Comparison of ENCODE assay signal across 22 cellular contexts in genomic region chr7:55244346-55244745, GRCh38.
A peak's percentile ranks its signal among the peaks of the same experiment; 100 is the strongest.
DNase-seq lines count a peak whose midpoint lies in the region; ATAC-seq and TF ChIP-seq lines count a peak whose summit lies in the region.
"Had no signal": no experiment of that assay in that cellular context is flagged by ENCODE, and none has a peak within 500 bp of the region (broad histone marks: within the 10 kb centered on the region; RNA-seq: fewer than 3 reads in every experiment).

No MANE protein-coding gene starts in this region.

- no peak overlapping the region for H2BK15ac ChIP-seq in mesenchymal stem cell (ENCODE audit: low read depth, poor library complexity, severe bottlenecking)

- TF ChIP-seq CTCF in right atrium auricular region (IDR thresholded peaks at IDR 0.05) = no peak
- TF ChIP-seq CTCF in heart right ventricle (IDR thresholded peaks at IDR 0.05) = no peak
- no peak for TF ChIP-seq CTCF in choroid plexus epithelial cell (conservative IDR thresholded peaks at IDR 0.05; ENCODE audit: low read depth, low read length)

- H3K36me3 ChIP-seq in right atrium auricular region (no peaks in the 10 kb centered on the region), heart right ventricle (no peaks in the 10 kb centered on the region), mesenchymal stem cell (ENCODE audit: control insufficient read depth in 1 of 2, insufficient read depth in 2 of 2, low read depth in 1 of 2, low read length in 2 of 2) (no peaks in the 10 kb centered on the region), skeletal muscle satellite cell (ENCODE audit: insufficient read depth, low read length) (no peaks in the 10 kb centered on the region)
- H3K36me3 ChIP-seq: HAP-1, MG63, Peyer's patch, SJCRH30 had no signal

- H2AK5ac ChIP-seq in mesenchymal stem cell (ENCODE audit: low read length, severe bottlenecking) = peak overlapping the region; percentile 78

- DNase-seq in right atrium auricular region (ENCODE audit: low spot score) (peak; percentile 50), heart right ventricle (no peak), choroid plexus epithelial cell (ENCODE audit: low read depth) (peak; percentile 25), mesenchymal stem cell (peak; percentile 32), NCI-H510A treated with DMSO at 0.1 percent for 48 hours (lab: John Stamatoyannopoulos, UW) (no peak), globus pallidus (ENCODE audit: low spot score) (no peak), HT-29 (ENCODE audit: low spot score) (no peak)
- DNase-seq: ACHN, Calu3, DND-41, GOT3, HFFc6, KBM-7, MG63, NCI-H2029, NCI-H446 treated with DMSO at 0.1 percent for 48 hours, NCI-H526 treated with DMSO at 0.1 percent for 48 hours, Peyer's patch, SJCRH30 had no signal

- no peak overlapping the region for H3K14ac ChIP-seq in mesenchymal stem cell (ENCODE audit: low read length in 2 of 2)

- ATAC-seq in heart right ventricle = no peak

- no peak overlapping the region for H2BK5ac ChIP-seq in mesenchymal stem cell (ENCODE audit: low read depth, low read length, poor library complexity, severe bottlenecking)

- no peak overlapping the region for H4K8ac ChIP-seq in mesenchymal stem cell (ENCODE audit: low read length)

- no peak overlapping the region for H2BK120ac ChIP-seq in mesenchymal stem cell (ENCODE audit: low read depth, low read length)

- 88 to 89% methylated on average over 9 of the region's 9 CpGs for WGBS in heart right ventricle, 2 donors
- 75% methylated on average over 9 of the region's 9 CpGs for WGBS in mesenchymal stem cell

- H3K4me3 ChIP-seq in right atrium auricular region = no peak overlapping the region
- H3K4me3 ChIP-seq in heart right ventricle = no peak overlapping the region
- H3K4me3 ChIP-seq in choroid plexus epithelial cell (ENCODE audit: low read depth, low read length) = no peak overlapping the region
- no peak overlapping the region for H3K4me3 ChIP-seq in mesenchymal stem cell (ENCODE audit: insufficient read depth in 1 of 2, low read depth in 1 of 2, low read length in 2 of 2)
- no peak overlapping the region for H3K4me3 ChIP-seq in skeletal muscle satellite cell (ENCODE audit: low read length)
- H3K4me3 ChIP-seq: HAP-1, MG63, Peyer's patch, SJCRH30 had no signal

- no peak overlapping the region for H2BK12ac ChIP-seq in mesenchymal stem cell (ENCODE audit: low read length in 2 of 2)

- H3K4me1 ChIP-seq in right atrium auricular region (no peaks in the 10 kb centered on the region), heart right ventricle (no peaks in the 10 kb centered on the region), mesenchymal stem cell (ENCODE audit: control insufficient read depth, insufficient read depth, low read depth, low read length) (peaks cover 15% of the 10 kb centered on the region), skeletal muscle satellite cell (ENCODE audit: control insufficient read depth, insufficient read depth, low read length) (peaks cover 38% of the 10 kb centered on the region)
- H3K4me1 ChIP-seq: HAP-1, Peyer's patch had no signal

- intact Hi-C loops in heart right ventricle (cut with DNase I) = loop anchor here in 2 of 10 donors (10.0 kb wide), 2 partner anchors 220 to 400 kb away; no protein-coding TSS in a partner anchor

- no peak overlapping the region for H3K9ac ChIP-seq in mesenchymal stem cell (ENCODE audit: low read length)
- H3K9ac ChIP-seq in skeletal muscle satellite cell (ENCODE audit: low read depth, low read length) = peak overlapping the region; percentile 41

- no peaks in the 10 kb centered on the region for H3K79me1 ChIP-seq in mesenchymal stem cell (replicated peaks; ENCODE audit: low read length, poor library complexity, severe bottlenecking)

- H3K18ac ChIP-seq in mesenchymal stem cell (ENCODE audit: low read depth in 1 of 2, low read length in 2 of 2) = no peak overlapping the region

- no peak overlapping the region for H3K4ac ChIP-seq in mesenchymal stem cell (ENCODE audit: low read depth in 1 of 2, low read length in 2 of 2)

- H3K4me2 ChIP-seq in mesenchymal stem cell (ENCODE audit: low read length, poor library complexity, severe bottlenecking) = no peak overlapping the region
- no peak overlapping the region for H3K4me2 ChIP-seq in skeletal muscle satellite cell (ENCODE audit: low read length)

- no peak overlapping the region for H3K27ac ChIP-seq in right atrium auricular region
- H3K27ac ChIP-seq in heart right ventricle = no peak overlapping the region
- H3K27ac ChIP-seq in mesenchymal stem cell (ENCODE audit: low read length, poor library complexity, severe bottlenecking) = no peak overlapping the region
- H3K27ac ChIP-seq: 22Rv1, Peyer's patch, SJCRH30 had no signal

- no peak overlapping the region for H2AFZ ChIP-seq in mesenchymal stem cell (ENCODE audit: low read depth, low read length)

- H3K9me3 ChIP-seq in right atrium auricular region = no peaks in the 10 kb centered on the region
- no peaks in the 10 kb centered on the region for H3K9me3 ChIP-seq in heart right ventricle
- no peaks in the 10 kb centered on the region for H3K9me3 ChIP-seq in mesenchymal stem cell (ENCODE audit: control insufficient read depth, low read length)
- H3K9me3 ChIP-seq in skeletal muscle satellite cell (replicated peaks; ENCODE audit: low read length) = no peaks in the 10 kb centered on the region
- H3K9me3 ChIP-seq: HAP-1, MG63, Peyer's patch, SJCRH30 had no signal

- H3K27me3 ChIP-seq in right atrium auricular region (no peaks in the 10 kb centered on the region), heart right ventricle (peaks cover 0 to 3% (median 0%) of the 10 kb centered on the region in 7 donors), mesenchymal stem cell (ENCODE audit: control insufficient read depth in 1 of 2, insufficient read depth in 1 of 2, low read length in 2 of 2) (peaks cover 0 to 2% of the 10 kb centered on the region in 2 experiments), skeletal muscle satellite cell (ENCODE audit: control insufficient read depth, insufficient read depth, low read length) (peaks cover 2% of the 10 kb centered on the region)
- H3K27me3 ChIP-seq: MG63, Peyer's patch had no signal

- no peak overlapping the region for H3K23ac ChIP-seq in mesenchymal stem cell (ENCODE audit: low read length in 2 of 2)

- no peak overlapping the region for H4K91ac ChIP-seq in mesenchymal stem cell (ENCODE audit: low read length)

Comparison
In these comparisons a context has a peak if more than half of its experiments do, and no peak if none do; other contexts are left out.
1. DNase-seq: peak in right atrium auricular region (single experiment), choroid plexus epithelial cell (single experiment) and mesenchymal stem cell (single experiment); none in heart right ventricle (0 of 2), NCI-H510A treated with DMSO at 0.1 percent for 48 hours (single experiment), globus pallidus (single experiment) and HT-29 (single experiment).